In the genomic region with DNA sequence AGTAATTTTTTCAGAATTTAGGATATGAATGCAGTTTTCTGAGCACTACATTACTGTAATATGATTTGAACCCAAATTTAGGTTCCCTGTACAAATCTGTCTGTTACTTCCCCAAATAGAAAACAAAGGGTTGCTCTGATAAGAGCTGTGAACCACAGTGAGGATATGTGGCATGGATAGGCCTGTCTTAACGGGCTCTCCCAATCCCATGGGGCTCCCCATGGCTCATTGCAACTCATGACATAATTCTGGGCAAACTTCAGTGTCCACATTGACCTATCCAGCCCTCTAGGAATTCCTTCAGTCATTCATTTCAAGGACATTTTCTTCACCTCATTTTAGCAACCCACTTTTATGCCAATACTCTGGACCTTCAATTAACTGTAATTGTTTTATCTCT, we compare ENCODE assay signal across 21 cellular contexts.
DNase-seq lines count a peak whose midpoint lies in the region; ATAC-seq, FAIRE-seq and TF ChIP-seq lines count a peak whose summit lies in the region.
"Had no signal": no experiment of that assay in that cellular context is flagged by ENCODE, and none has a peak within 500 bp of the region (broad histone marks: within the 10 kb centered on the region; RNA-seq: fewer than 3 reads in every experiment).

No MANE protein-coding gene starts in this region.

- H3K4me1 Mint-ChIP-seq in nephron: peaks cover 10% of the 10 kb centered on the region
- H3K4me1 Mint-ChIP-seq: CD14-positive monocyte, GM23338 had no signal

- ATAC-seq in HepG2 (no peak), right lobe of liver (no peak), HG02678 (IDR thresholded peaks at IDR 0.05; ENCODE audit: unreplicated experiment) (no peak)
- ATAC-seq: GM23338 had no signal

- H3K4me2 ChIP-seq in HepG2 (ENCODE audit: low read depth, low read length): no peak overlapping the region
- H3K4me2 ChIP-seq: GM23338 had no signal

- H3K4me3 ChIP-seq in HepG2 (replicated peaks in 1 of 3; ENCODE audit: insufficient read depth in 1 of 3, low read depth in 2 of 3, low read length in 3 of 3) (no peak overlapping the region), right lobe of liver (no peak overlapping the region), adrenal gland (no peak overlapping the region)
- H3K4me3 ChIP-seq: GM23338, HAP-1 had no signal

- no peaks in the 10 kb centered on the region for H3K36me3 Mint-ChIP-seq in nephron (ENCODE audit: low read depth)
- H3K36me3 Mint-ChIP-seq: CD14-positive monocyte had no signal

- CTCF ChIA-PET in HepG2 (lab: Yijun Ruan, JAX; ENCODE audit: low intra/inter-chr PET ratio, low total read pairs): no interaction called here

- H3K27me3 ChIP-seq in HepG2 (ENCODE audit: control insufficient read depth in 1 of 2, insufficient read depth in 2 of 2, low read length in 2 of 2) (no peaks in the 10 kb centered on the region), right lobe of liver (no peaks in the 10 kb centered on the region), adrenal gland (no peaks in the 10 kb centered on the region)

- DNase-seq in HepG2 (ENCODE audit: low spot score): peak; percentile 7
- no peak for DNase-seq in right lobe of liver
- peak in 5 of 7 donors; percentile 16 to 49 (median 26) for DNase-seq in adrenal gland
- DNase-seq in amniotic stem cell (lab: John Stamatoyannopoulos, UW): no peak
- DNase-seq in DMS 273 treated with DMSO at 0.1 percent for 48 hours (lab: John Stamatoyannopoulos, UW): no peak
- DNase-seq: EL, GF-D8, MV-4-11, NCI-H1694 treated with DMSO at 0.1 percent for 48 hours, NCI-H2081 treated with DMSO at 0.1 percent for 48 hours, NCI-H2171 treated with DMSO at 0.1 percent for 48 hours, NCI-H524 treated with DMSO at 0.1 percent for 48 hours, NCI-H82, Right ventricle myocardium superior had no signal

- no peak for TF ChIP-seq POLR2A in HepG2 (IDR thresholded peaks at IDR 0.05; ENCODE audit: insufficient read depth in 1 of 2, low read depth in 2 of 2, low read length in 2 of 2)
- TF ChIP-seq POLR2A in right lobe of liver (IDR thresholded peaks at IDR 0.05): no peak
- no peak for TF ChIP-seq POLR2A in adrenal gland (IDR thresholded peaks at IDR 0.05)

- WGBS in HepG2 (ENCODE audit: low lambda C conversion rate): 13% methylated on average over 1 of the region's 1 CpG
- WGBS in right lobe of liver (ENCODE audit: insufficient coverage, low coverage, low lambda C conversion rate, missing lambda C conversion rate): no CpG with 5 or more reads among the region's 1 CpG
- 29 to 32% (median 29%) methylated on average over 1 of the region's 1 CpG for WGBS in adrenal gland, 4 donors

- H3K4me3 Mint-ChIP-seq in nephron: no peak overlapping the region
- H3K4me3 Mint-ChIP-seq: CD14-positive monocyte, GM23338 had no signal

- in situ Hi-C loops in HepG2 (cut with HindIII; ENCODE audit: extremely low pct_ligation_motif_present, low pct_unique_long_range_greater_than_20kb): no loop called here

- H3K9ac ChIP-seq in HepG2 (ENCODE audit: insufficient read depth, low read depth, low read length): no peak overlapping the region

- no peaks in the 10 kb centered on the region for H3K9me3 Mint-ChIP-seq in nephron
- H3K9me3 Mint-ChIP-seq: GM23338 had no signal

- H2AFZ ChIP-seq in HepG2 (ENCODE audit: low read length): no peak overlapping the region
- H2AFZ ChIP-seq: GM23338 had no signal

- no TSS peak for BruUV-seq in HepG2 (replicated peaks; lab: Mats Ljungman, UMichigan)

- H3K27ac ChIP-seq in HepG2 (ENCODE audit: extremely low read length, insufficient read depth, low read length) (no peak overlapping the region), right lobe of liver (no peak overlapping the region), adrenal gland (peak overlapping the region in 2 of 5 donors; percentile 1 to 41)

- H3K9me3 ChIP-seq in HepG2 (ENCODE audit: low read length): no peaks in the 10 kb centered on the region
- H3K9me3 ChIP-seq in right lobe of liver: no peaks in the 10 kb centered on the region
- no peaks in the 10 kb centered on the region for H3K9me3 ChIP-seq in adrenal gland (replicated peaks in 1 of 3)
- H3K9me3 ChIP-seq: HAP-1 had no signal

- H3K27ac Mint-ChIP-seq in nephron: peak overlapping the region; percentile 28 to 43 (median 43)
- H3K27ac Mint-ChIP-seq: CD14-positive monocyte, GM23338 had no signal

- H3K4me1 ChIP-seq in HepG2 (ENCODE audit: insufficient read depth, low read length): peaks cover 18% of the 10 kb centered on the region
- H3K4me1 ChIP-seq in right lobe of liver: no peaks in the 10 kb centered on the region
- H3K4me1 ChIP-seq in adrenal gland (replicated peaks in 1 of 2): peaks cover 4 to 8% of the 10 kb centered on the region in 2 donors
- H3K4me1 ChIP-seq: HAP-1 had no signal

- TF ChIP-seq CTCF in HepG2 (CRISPR knock-in tag; IDR thresholded peaks at IDR 0.05) (no peak), right lobe of liver (IDR thresholded peaks at IDR 0.05) (no peak), adrenal gland (IDR thresholded peaks at IDR 0.05) (no peak), nephron (IDR thresholded peaks at IDR 0.05; ENCODE audit: unreplicated experiment in 3 of 3) (no peak)

- H3K27me3 Mint-ChIP-seq in nephron (ENCODE audit: low read depth): no peaks in the 10 kb centered on the region

- POLR2A ChIA-PET in HepG2 (lab: Yijun Ruan, JAX): no interaction called here

- FAIRE-seq in HepG2 (lab: Jason Lieb, UNC): no peak
- FAIRE-seq: A204.1, D721Med had no signal

- TF ChIP-seq EP300 in HepG2 (IDR thresholded peaks at IDR 0.05; ENCODE audit: low read depth in 2 of 2, low read length in 2 of 2) (no peak), HepG2 (CRISPR knock-in tag; IDR thresholded peaks at IDR 0.05; ENCODE audit: borderline replicate concordance) (no peak)

- H4K20me1 ChIP-seq in HepG2 (ENCODE audit: insufficient read depth, low read length): no peaks in the 10 kb centered on the region

- intact Hi-C loops in HepG2 (cut with micrococcal nuclease; ENCODE audit: unreplicated experiment) (no loop called here), right lobe of liver (cut with DNase I) (no loop called here), adrenal gland (cut with DNase I) (no loop called here)

- H3K36me3 ChIP-seq in HepG2 (replicated peaks in 1 of 2; ENCODE audit: control insufficient read depth in 1 of 2, insufficient read depth in 2 of 2, low read length in 2 of 2): no peaks in the 10 kb centered on the region
- no peaks in the 10 kb centered on the region for H3K36me3 ChIP-seq in right lobe of liver
- no peaks in the 10 kb centered on the region for H3K36me3 ChIP-seq in adrenal gland (replicated peaks in 1 of 2)
- H3K36me3 ChIP-seq: HAP-1 had no signal

- H3K79me2 ChIP-seq in HepG2 (ENCODE audit: insufficient read depth, low read length): no peaks in the 10 kb centered on the region

- TF ChIP-seq RAD21 in HepG2 (CRISPR knock-in tag; IDR thresholded peaks at IDR 0.05): no peak

TF ChIP-seq in HepG2, 621 proteins besides CTCF, POLR2A, EP300 and RAD21:
- TF ChIP-seq BCL6 (CRISPR knock-in tag; IDR thresholded peaks at IDR 0.05) (peak; percentile 68), DMAP1 (CRISPR knock-in tag; IDR thresholded peaks at IDR 0.05) (no peak), JARID2 (CRISPR knock-in tag; IDR thresholded peaks at IDR 0.05; ENCODE audit: insufficient replicate concordance) (no peak), SCMH1 (CRISPR knock-in tag; IDR thresholded peaks at IDR 0.05; ENCODE audit: borderline replicate concordance) (no peak)
- TF ChIP-seq, protein P1, sequence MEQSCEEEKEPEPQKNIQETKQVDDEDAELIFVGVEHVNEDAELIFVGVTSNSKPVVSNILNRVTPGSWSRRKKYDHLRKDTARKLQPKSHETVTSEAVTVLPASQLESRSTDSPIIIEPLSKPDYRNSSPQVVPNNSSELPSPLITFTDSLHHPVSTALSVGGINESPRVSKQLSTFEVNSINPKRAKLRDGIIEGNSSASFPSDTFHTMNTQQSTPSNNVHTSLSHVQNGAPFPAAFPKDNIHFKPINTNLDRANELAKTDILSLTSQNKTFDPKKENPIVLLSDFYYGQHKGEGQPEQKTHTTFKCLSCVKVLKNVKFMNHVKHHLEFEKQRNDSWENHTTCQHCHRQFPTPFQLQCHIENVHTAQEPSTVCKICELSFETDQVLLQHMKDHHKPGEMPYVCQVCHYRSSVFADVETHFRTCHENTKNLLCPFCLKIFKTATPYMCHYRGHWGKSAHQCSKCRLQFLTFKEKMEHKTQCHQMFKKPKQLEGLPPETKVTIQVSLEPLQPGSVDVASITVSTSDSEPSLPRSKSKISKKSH (CRISPR knock-in tag; IDR thresholded peaks at IDR 0.05; ENCODE audit: borderline replicate concordance): no peak

Comparison
In these comparisons a context has a peak if more than half of its experiments do, and no peak if none do; other contexts are left out.
1. DNase-seq: peak in HepG2 (single experiment) and adrenal gland (5 of 7); none in right lobe of liver (0 of 3), amniotic stem cell (single experiment) and DMS 273 treated with DMSO at 0.1 percent for 48 hours (single experiment).